ENCODE assay signal across 8 cellular contexts in genomic region chr5:65924366-65925093, GRCh38. TPM values are rescaled to one million over a fixed set of nuclear protein-coding genes. Genes with fewer than 3 reads are reported as not detected.
A peak's percentile ranks its signal among the peaks of the same experiment; 100 is the strongest.
DNase-seq lines count a peak whose midpoint lies in the region; ATAC-seq and TF ChIP-seq lines count a peak whose summit lies in the region.

No MANE protein-coding gene starts in this region.

- peak overlapping the region; percentile 74 for H3K4me3 ChIP-seq in right cardiac atrium (ENCODE audit: low read length)
- H3K4me3 ChIP-seq in skeletal muscle cell (ENCODE audit: low read depth, low read length), result peak overlapping the region; percentile 67

- peaks cover 13% of the 10 kb centered on the region for H3K4me1 Mint-ChIP-seq in activated CD8-positive, alpha-beta T cell treated with anti-CD3 and anti-CD28 coated beads for 36 hours (ENCODE audit: low read depth)

- CTCF ChIA-PET in activated CD8-positive, alpha-beta T cell treated with anti-CD3 and anti-CD28 coated beads for 36 hours (lab: Charles Lee), result interaction anchor here (0.7 to 2.0 kb wide), 5 partner anchors 13 to 181 kb away, joined by 3 to 6 read pairs (median 3); no protein-coding TSS in a partner anchor

- POLR2A ChIA-PET in activated CD8-positive, alpha-beta T cell treated with anti-CD3 and anti-CD28 coated beads for 36 hours (lab: Charles Lee), result interaction anchor here (0.6 to 0.8 kb wide), 4 partner anchors 37 to 215 kb away, joined by 3 to 4 read pairs (median 3); no protein-coding TSS in a partner anchor

- DNase-seq in GM10266 (ENCODE audit: extremely low spot score) (peak; percentile 17), right cardiac atrium (no peak), skeletal muscle cell (ENCODE audit: low read depth) (no peak), hepatic stellate cell (ENCODE audit: low spot score) (no peak), DMS 273 treated with DMSO at 0.1 percent for 48 hours (lab: John Stamatoyannopoulos, UW) (no peak)
- DNase-seq in activated CD8-positive, alpha-beta T cell treated with anti-CD3 and anti-CD28 coated beads for 36 hours, result no peak

- peak overlapping the region; percentile 99 for H3K27ac ChIP-seq in right cardiac atrium (ENCODE audit: low read length)

- H3K9me3 ChIP-seq in right cardiac atrium (ENCODE audit: control insufficient read depth, low read length), result no peaks in the 10 kb centered on the region

- intact Hi-C loops in activated CD8-positive, alpha-beta T cell treated with anti-CD3 and anti-CD28 coated beads for 36 hours (cut with micrococcal nuclease), result loop anchor here (5.0 to 10.0 kb wide), 3 partner anchors 88 to 202 kb away; partner anchors contain the start of genes NLN and SGTB
- intact Hi-C loops in right cardiac atrium (cut with DNase I), result loop anchor here in 2 of 4 donors (10.0 kb wide), 2 partner anchors 140 to 220 kb away; partner anchors contain the start of gene SREK1 (in 1 of the 2)

- ATAC-seq in HG03175 (IDR thresholded peaks at IDR 0.05; ENCODE audit: unreplicated experiment) (peak; percentile 11), right cardiac atrium (no peak), HG02884 (IDR thresholded peaks at IDR 0.05; ENCODE audit: unreplicated experiment) (no peak)
- ATAC-seq in activated CD8-positive, alpha-beta T cell treated with anti-CD3 and anti-CD28 coated beads for 36 hours, result peak; percentile 12

- TF ChIP-seq CTCF in GM10266 (IDR thresholded peaks at IDR 0.05; ENCODE audit: control insufficient read depth, insufficient read depth, low read depth, missing control alignments), result no peak
- TF ChIP-seq CTCF in activated CD8-positive, alpha-beta T cell treated with anti-CD3 and anti-CD28 coated beads for 36 hours (IDR thresholded peaks at IDR 0.05), result no peak

- WGBS in right cardiac atrium, result 3% methylated on average over 22 of the region's 22 CpGs

- no peaks in the 10 kb centered on the region for H3K27me3 ChIP-seq in right cardiac atrium (ENCODE audit: control insufficient read depth, insufficient read depth)

- H3K9me3 Mint-ChIP-seq in activated CD8-positive, alpha-beta T cell treated with anti-CD3 and anti-CD28 coated beads for 36 hours, result no peaks in the 10 kb centered on the region

- H3K36me3 Mint-ChIP-seq in activated CD8-positive, alpha-beta T cell treated with anti-CD3 and anti-CD28 coated beads for 36 hours (ENCODE audit: low read depth), result no peaks in the 10 kb centered on the region

- no peaks in the 10 kb centered on the region for H3K4me1 ChIP-seq in right cardiac atrium (ENCODE audit: control insufficient read depth, insufficient read depth, low read length)

- H3K4me3 Mint-ChIP-seq in activated CD8-positive, alpha-beta T cell treated with anti-CD3 and anti-CD28 coated beads for 36 hours, result peak overlapping the region; percentile 79

- peak overlapping the region; percentile 87 for H3K27ac Mint-ChIP-seq in activated CD8-positive, alpha-beta T cell treated with anti-CD3 and anti-CD28 coated beads for 36 hours

- H3K27me3 Mint-ChIP-seq in activated CD8-positive, alpha-beta T cell treated with anti-CD3 and anti-CD28 coated beads for 36 hours, result peaks cover 2% of the 10 kb centered on the region

RNA-seq across cellular contexts. Expression of gene ERBIN, which starts 1.8 kb away (rescaled TPM):
- 10 to 100 TPM; 35.1 to 38.3 TPM for total RNA-seq in activated CD8-positive, alpha-beta T cell treated with anti-CD3 and anti-CD28 coated beads for 36 hours
- total RNA-seq in right cardiac atrium, result 10 to 100 TPM; 42.3 to 47.9 (median 43.3) TPM
- polyA plus RNA-seq in right cardiac atrium, result 11.8 TPM

Comparison
In these comparisons a context has a peak if more than half of its experiments do, and no peak if none do; other contexts are left out.
1. ATAC-seq: peak in HG03175 (single experiment) and activated CD8-positive, alpha-beta T cell treated with anti-CD3 and anti-CD28 coated beads for 36 hours (single experiment); none in right cardiac atrium (0 of 2) and HG02884 (single experiment).